ENCODE assay signal across 20 cellular contexts in the genomic region with DNA sequence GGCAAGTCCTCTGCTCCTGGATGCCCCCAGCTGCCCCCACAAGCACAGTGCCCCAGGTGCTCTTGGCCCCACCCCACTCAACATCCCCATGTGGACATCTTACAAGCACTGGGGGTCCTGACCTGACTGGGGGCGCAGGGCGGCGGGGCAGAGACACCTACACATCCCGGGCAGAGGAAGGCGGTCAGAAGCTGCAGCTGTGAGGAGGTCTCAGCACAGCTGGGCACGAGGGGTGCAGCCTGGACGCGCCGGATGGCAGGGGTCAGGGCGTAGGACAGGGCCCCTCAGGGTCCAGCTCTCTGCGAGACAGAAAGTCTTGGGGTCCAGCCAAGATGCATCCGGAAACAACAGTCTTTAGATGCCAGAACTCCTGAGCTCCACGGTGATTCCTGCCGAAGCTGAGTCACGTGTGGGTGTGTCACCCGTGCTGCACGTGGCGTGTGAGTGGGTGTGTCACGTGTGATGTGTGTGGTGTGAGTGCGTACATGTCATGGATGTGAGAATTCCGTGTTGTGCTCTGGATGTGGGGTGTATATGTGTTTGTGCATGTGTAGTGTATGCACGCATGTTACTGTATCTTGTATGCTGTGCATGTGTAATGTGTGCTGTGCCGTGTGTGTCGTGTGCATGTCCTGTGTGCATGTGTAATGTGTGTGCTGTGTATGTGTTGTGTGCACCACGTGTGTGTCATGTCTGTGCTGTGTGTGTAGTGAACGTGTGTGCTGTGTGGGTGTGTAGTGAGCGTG. TPM values are rescaled to one million over a fixed set of nuclear protein-coding genes. Genes with fewer than 3 reads are reported as not detected.
DNase-seq lines count a peak whose midpoint lies in the region; ATAC-seq and TF ChIP-seq lines count a peak whose summit lies in the region.
"Had no signal": no experiment of that assay in that cellular context is flagged by ENCODE, and none has a peak within 500 bp of the region (broad histone marks: within the 10 kb centered on the region; RNA-seq: fewer than 3 reads in every experiment).

No MANE protein-coding gene starts in this region.

- peaks cover 75% of the 10 kb centered on the region for H3K27me3 Mint-ChIP-seq in stimulated activated naive CD8-positive, alpha-beta T cell treated with anti-CD3 and anti-CD28 coated beads, Interleukin-15, amount 100 ng/mL, for 72 hours

- ATAC-seq in stimulated activated naive CD8-positive, alpha-beta T cell treated with anti-CD3 and anti-CD28 coated beads, Interleukin-15, amount 100 ng/mL, for 72 hours = no peak
- ATAC-seq in stimulated activated naive CD8-positive, alpha-beta T cell treated with anti-CD3 and anti-CD28 coated beads, Interleukin-15, Interleukin-2, amounts not matched to agents 100 U/mL and 50 U/mL, for 24 hours = no peak
- ATAC-seq: upper lobe of right lung had no signal

- no peak overlapping the region for H3K4me3 ChIP-seq in fibroblast of villous mesenchyme (ENCODE audit: low read depth, low read length)
- H3K4me3 ChIP-seq: upper lobe of right lung had no signal

- H3K9me3 Mint-ChIP-seq in stimulated activated naive CD8-positive, alpha-beta T cell treated with anti-CD3 and anti-CD28 coated beads, Interleukin-15, amount 100 ng/mL, for 72 hours = no peaks in the 10 kb centered on the region
- H3K9me3 Mint-ChIP-seq: activated B cell treated with CpG ODN at 0.5 μM for 24 hours had no signal

- peaks cover 23% of the 10 kb centered on the region for H3K4me1 Mint-ChIP-seq in stimulated activated naive CD8-positive, alpha-beta T cell treated with anti-CD3 and anti-CD28 coated beads, Interleukin-15, amount 100 ng/mL, for 72 hours

- TF ChIP-seq CTCF in fibroblast of villous mesenchyme (IDR thresholded peaks at IDR 0.05; ENCODE audit: insufficient read depth, low read depth, low read length) = no peak

- peak overlapping the region; percentile 1 to 52 for H3K4me3 Mint-ChIP-seq in stimulated activated naive CD8-positive, alpha-beta T cell treated with anti-CD3 and anti-CD28 coated beads, Interleukin-15, amount 100 ng/mL, for 72 hours

- no peak overlapping the region for H3K27ac Mint-ChIP-seq in stimulated activated naive CD8-positive, alpha-beta T cell treated with anti-CD3 and anti-CD28 coated beads, Interleukin-15, amount 100 ng/mL, for 72 hours
- H3K27ac Mint-ChIP-seq: activated B cell treated with CpG ODN at 0.5 μM for 24 hours, progenitor cell of endocrine pancreas had no signal

- no peak for DNase-seq in stimulated activated naive CD8-positive, alpha-beta T cell treated with anti-CD3 and anti-CD28 coated beads, Interleukin-15, amount 100 ng/mL, for 72 hours
- DNase-seq in stimulated activated naive CD8-positive, alpha-beta T cell treated with anti-CD3 and anti-CD28 coated beads, Interleukin-15, Interleukin-2, amounts not matched to agents 100 U/mL and 50 U/mL, for 24 hours = no peak
- peak; percentile 44 for DNase-seq in RPMI7951 (ENCODE audit: low read depth)
- peak; percentile 12 for DNase-seq in fibroblast of villous mesenchyme (ENCODE audit: low read depth)
- no peak for DNase-seq in NCI-H446 treated with DMSO at 0.1 percent for 48 hours (lab: John Stamatoyannopoulos, UW)
- DNase-seq in middle frontal gyrus (ENCODE audit: extremely low spot score, low spot score) = no peak
- DNase-seq in NCI-H524 (lab: John Stamatoyannopoulos, UW) = no peak
- no peak for DNase-seq in DMS153 (lab: John Stamatoyannopoulos, UW)
- DNase-seq: activated B cell treated with CpG ODN at 0.5 μM for 24 hours; activated T-cell treated with anti-CD3 and anti-CD28 coated beads, Interleukin-2, amount 50 U/mL, for 1 hour; anterior cingulate cortex; foreskin fibroblast; Karpas-422; NCI-H187 treated with DMSO at 0.1 percent for 48 hours; NCI-H774; SIG-M5; upper lobe of right lung had no signal

RNA-seq across cellular contexts. Expression of gene VENTX, which starts 5.1 kb away (rescaled TPM):
- not detected in 2 replicates for total RNA-seq in RPMI7951 (2014; rRNA removed; shearing (Covaris generic))
- total RNA-seq in fibroblast of villous mesenchyme = not detected in 2 replicates
- total RNA-seq: dermis microvascular lymphatic vessel endothelial cell had no signal

RNA-seq across cellular contexts. Expression of gene UTF1, which starts 12.8 kb away (rescaled TPM):
- total RNA-seq in RPMI7951 (2014; rRNA removed; shearing (Covaris generic)) = not detected in 2 replicates
- total RNA-seq in fibroblast of villous mesenchyme = not detected in 2 replicates
- total RNA-seq: activated B cell treated with CpG ODN at 0.5 μM for 24 hours, dermis microvascular lymphatic vessel endothelial cell, mononuclear cell, progenitor cell of endocrine pancreas, upper lobe of right lung had no signal

RNA-seq across cellular contexts. Expression of gene ADAM8, which starts 33.9 kb away (rescaled TPM):
- total RNA-seq in RPMI7951 (2014; rRNA removed; shearing (Covaris generic)) = 3.8 and 6.3 TPM in 2 replicates
- 2.3 and 7.8 TPM in 2 replicates for total RNA-seq in fibroblast of villous mesenchyme

Comparison
In these comparisons a context has a peak if more than half of its experiments do, and no peak if none do; other contexts are left out.
1. DNase-seq: peak in RPMI7951 (single experiment) and fibroblast of villous mesenchyme (single experiment); none in stimulated activated naive CD8-positive, alpha-beta T cell treated with anti-CD3 and anti-CD28 coated beads, Interleukin-15, amount 100 ng/mL, for 72 hours (0 of 2), stimulated activated naive CD8-positive, alpha-beta T cell treated with anti-CD3 and anti-CD28 coated beads, Interleukin-15, Interleukin-2, amounts not matched to agents 100 U/mL and 50 U/mL, for 24 hours (single experiment), NCI-H446 treated with DMSO at 0.1 percent for 48 hours (single experiment), middle frontal gyrus (single experiment), NCI-H524 (0 of 2) and DMS153 (single experiment).